Comparison of ENCODE assay signal across 11 cellular contexts in genomic region chr1:238546118-238546517, GRCh38.
"Had no signal": no experiment of that assay in that cellular context is flagged by ENCODE, and none has a peak within 500 bp of the region (broad histone marks: within the 10 kb centered on the region; RNA-seq: fewer than 3 reads in every experiment).

No MANE protein-coding gene starts in this region.

- H3K27ac Mint-ChIP-seq: GM23338, H9, HFFc6 had no signal

- H3K9me3 ChIP-seq: HAP-1 had no signal

- H3K4me1 Mint-ChIP-seq: GM23338, H9 had no signal

- H3K27ac ChIP-seq: GM23248 had no signal

- ATAC-seq: GM23338, HCT116 had no signal

- H3K36me3 ChIP-seq: HAP-1 had no signal

- H3K4me3 ChIP-seq: GM23248, GM23338, HAP-1 had no signal

- DNase-seq: GM23248, GOT3, H7, H9, HCEC 1CT, HFFc6 had no signal

- H3K4me3 Mint-ChIP-seq: GM23338, H9, HFFc6 had no signal

- H3K4me2 ChIP-seq: GM23338 had no signal

- FAIRE-seq: H1, H54 had no signal

- H3K4me1 ChIP-seq: HAP-1 had no signal
